ENCODE assay signal across 1 cellular context in the genomic region with DNA sequence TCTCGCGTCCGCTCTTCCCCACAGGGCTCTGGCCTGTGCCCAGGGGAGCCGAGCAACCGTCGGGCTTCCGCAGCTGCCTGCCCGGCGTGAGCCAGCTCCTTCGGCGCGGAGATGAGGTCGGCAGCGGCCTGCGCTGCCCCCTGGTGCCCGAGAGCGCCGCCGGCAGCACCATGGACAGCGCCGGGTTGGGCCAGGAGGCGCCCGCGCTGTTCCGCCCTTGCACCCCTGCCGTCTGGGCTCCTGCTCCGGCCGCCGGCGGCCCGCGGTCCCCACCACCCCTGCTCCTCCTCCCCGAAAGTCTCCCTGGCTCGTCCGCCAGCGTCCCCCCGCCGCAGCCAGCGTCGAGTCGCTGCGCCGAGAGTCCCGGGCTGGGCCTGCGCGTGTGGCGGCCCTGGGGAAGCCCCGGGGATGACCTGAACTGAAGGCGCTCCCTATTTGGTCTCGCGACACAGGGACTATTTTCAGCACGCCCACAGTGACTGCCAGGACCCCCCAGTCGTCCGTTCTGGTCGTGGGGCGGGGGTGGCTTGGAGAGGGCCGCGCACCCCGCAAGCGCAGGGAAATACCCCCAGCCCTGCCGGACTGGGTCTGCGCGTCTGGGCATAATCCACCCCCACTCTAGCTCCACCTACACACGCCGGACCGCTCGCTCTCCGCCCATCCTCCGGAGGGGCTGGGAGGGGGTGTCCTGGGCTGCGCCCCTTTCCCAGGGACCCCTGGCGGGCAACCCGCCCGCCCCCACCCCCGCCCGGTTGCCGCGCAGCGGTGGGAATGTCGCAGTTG.
TF ChIP-seq lines count a peak whose summit lies in the region.

No MANE protein-coding gene starts in this region.

TF ChIP-seq in IMR-90, 13 proteins besides CTCF, POLR2A, EP300 and RAD21:
- TF ChIP-seq CHD1 (IDR thresholded peaks at IDR 0.05; ENCODE audit: low read depth, low read length) (no peak), NFE2L2 (IDR thresholded peaks at IDR 0.05; ENCODE audit: low read depth, low read length) (no peak), FOS (IDR thresholded peaks at IDR 0.05; ENCODE audit: low read depth, low read length) (no peak), RFX5 (IDR thresholded peaks at IDR 0.05; ENCODE audit: low read depth, low read length) (no peak), MAFK (IDR thresholded peaks at IDR 0.05; ENCODE audit: low read depth, low read length) (no peak), USF2 (IDR thresholded peaks at IDR 0.05; ENCODE audit: low read depth, low read length) (no peak), MAZ (IDR thresholded peaks at IDR 0.05; ENCODE audit: borderline replicate concordance, low read depth, low read length) (peak; percentile 74; the same call in 1 of the 2 replicates), MXI1 (IDR thresholded peaks at IDR 0.05; ENCODE audit: borderline replicate concordance, low read depth, low read length) (peak; percentile 95), SMC3 (IDR thresholded peaks at IDR 0.05; ENCODE audit: low read depth, low read length) (peak; percentile 72), CEBPB (IDR thresholded peaks at IDR 0.05; ENCODE audit: low read depth, low read length) (no peak), RCOR1 (IDR thresholded peaks at IDR 0.05; ENCODE audit: insufficient replicate concordance, low read length) (peak; percentile 88)
